ENCODE assay signal across 29 cellular contexts in genomic region chr2:20374919-20375318, GRCh38.
"Had no signal": no experiment of that assay in that cellular context is flagged by ENCODE, and none has a peak within 500 bp of the region (broad histone marks: within the 10 kb centered on the region; RNA-seq: fewer than 3 reads in every experiment).

No MANE protein-coding gene starts in this region.

- H3K4me3 ChIP-seq: body of pancreas, K562, Peyer's patch, SJCRH30 had no signal

- H3K9me2 ChIP-seq: SK-N-SH had no signal

- H3K9ac ChIP-seq: SK-N-SH had no signal

- H3K9me3 Mint-ChIP-seq: activated naive CD4-positive, alpha-beta T cell treated with anti-CD3 and anti-CD28 coated beads, Interleukin-2, amount 50 U/mL, for 24 hours; WTC11 had no signal

- H3K27me3 ChIP-seq: body of pancreas, Peyer's patch had no signal

- H3K9me3 ChIP-seq: body of pancreas, Peyer's patch, SJCRH30, SK-N-SH had no signal

- H3K4me1 Mint-ChIP-seq: activated naive CD4-positive, alpha-beta T cell treated with anti-CD3 and anti-CD28 coated beads, Interleukin-2, amount 50 U/mL, for 24 hours had no signal

- H3K4me1 ChIP-seq: SJCRH30 had no signal

- H3K4me3 Mint-ChIP-seq: activated CD8-positive, alpha-beta T cell treated with anti-CD3 and anti-CD28 coated beads, Interleukin-2, amount 10 ng/mL, durations not matched to agents 7 days and 5 days; activated naive CD4-positive, alpha-beta T cell treated with anti-CD3 and anti-CD28 coated beads, Interleukin-2, amount 50 U/mL, for 24 hours; T-helper 2 cell treated with Interferon-gamma antibody and Interleukin-4, amounts not matched to agents 5 μg/mL and 100 μg/mL, for 36 hours; WTC11 had no signal

- ATAC-seq: activated CD8-positive, alpha-beta T cell treated with anti-CD3 and anti-CD28 coated beads, Interleukin-2, amount 10 ng/mL, durations not matched to agents 7 days and 5 days; body of pancreas; K562; WTC11 had no signal

- FAIRE-seq: bronchial epithelial cell, K562 had no signal

- DNase-seq: activated CD4-positive, alpha-beta T cell treated with anti-CD3 and anti-CD28 coated beads for 48 hours; activated CD4-positive, alpha-beta T cell treated with anti-CD3 and anti-CD28 coated beads, Interleukin-2, amount 50 U/mL, for 4 hours; activated CD4-positive, CD25-positive, alpha-beta regulatory T cell treated with anti-CD3 and anti-CD28 coated beads, Interleukin-2, amount 50 U/mL, for 72 hours; activated CD8-positive, alpha-beta memory T cell treated with anti-CD3 and anti-CD28 coated beads, Interleukin-2, amount 50 U/mL, for 48 hours; activated CD8-positive, alpha-beta T cell treated with anti-CD3 and anti-CD28 coated beads, Interleukin-2, amount 10 ng/mL, durations not matched to agents 7 days and 5 days; activated effector memory CD4-positive, alpha-beta T cell treated with Interleukin-2 at 50 U/mL for 16 hours; activated naive CD4-positive, alpha-beta T cell; activated T-cell treated with anti-CD3 and anti-CD28 coated beads, Interleukin-2, amount 50 U/mL, for 1 hour; aorta; body of pancreas; central memory CD4-positive, alpha-beta T cell; Karpas-422; NCI-H1092; NCI-H1417; NCI-H1694 treated with DMSO at 0.1 percent for 48 hours; NCI-H2029 treated with DMSO at 0.1 percent for 48 hours; NCI-H446; NCI-H524; Peyer's patch; Right ventricle myocardium superior; SJCRH30; SK-N-SH; SW 1271 had no signal

- H3K27ac Mint-ChIP-seq: activated CD8-positive, alpha-beta T cell treated with anti-CD3 and anti-CD28 coated beads, Interleukin-2, amount 10 ng/mL, durations not matched to agents 7 days and 5 days; activated naive CD4-positive, alpha-beta T cell treated with anti-CD3 and anti-CD28 coated beads, Interleukin-2, amount 50 U/mL, for 24 hours; WTC11 had no signal

- H3K36me3 Mint-ChIP-seq: activated naive CD4-positive, alpha-beta T cell treated with anti-CD3 and anti-CD28 coated beads, Interleukin-2, amount 50 U/mL, for 24 hours; WTC11 had no signal

- H3K27me3 Mint-ChIP-seq: activated naive CD4-positive, alpha-beta T cell treated with anti-CD3 and anti-CD28 coated beads, Interleukin-2, amount 50 U/mL, for 24 hours had no signal

- H3K4me2 ChIP-seq: SK-N-SH had no signal

- H3K27ac ChIP-seq: body of pancreas, Peyer's patch, RWPE1, SJCRH30 had no signal

- H3K36me3 ChIP-seq: Peyer's patch, SJCRH30 had no signal
